ENCODE assay signal across 8 cellular contexts in genomic region chrX:110318664-110318968, GRCh38. TPM values are rescaled to one million over a fixed set of nuclear protein-coding genes. Genes with fewer than 3 reads are reported as not detected.
A peak's percentile ranks its signal among the peaks of the same experiment; 100 is the strongest.
DNase-seq lines count a peak whose midpoint lies in the region; ATAC-seq and TF ChIP-seq lines count a peak whose summit lies in the region.

No MANE protein-coding gene starts in this region.

- H3K4me1 Mint-ChIP-seq in CD4-positive, CD25-positive, alpha-beta regulatory T cell, result peaks cover 2 to 25% (median 24%) of the 10 kb centered on the region in 4 donors

- peaks cover 11% of the 10 kb centered on the region for H3K4me1 ChIP-seq in CD4-positive, CD25-positive, alpha-beta regulatory T cell (ENCODE audit: control insufficient read depth, insufficient read depth, low read length, poor library complexity, severe bottlenecking)
- H3K4me1 ChIP-seq in endocrine pancreas (ENCODE audit: control insufficient read depth, insufficient read depth, low read length), result peaks cover 9% of the 10 kb centered on the region
- H3K4me1 ChIP-seq in ovary (ENCODE audit: insufficient read depth), result no peaks in the 10 kb centered on the region

- H3K27ac Mint-ChIP-seq in CD4-positive, CD25-positive, alpha-beta regulatory T cell, result peak overlapping the region; percentile 92 to 96 (median 92)

- peak overlapping the region; percentile 19 for H3K9ac ChIP-seq in endocrine pancreas (ENCODE audit: control insufficient read depth, insufficient read depth, low read length)

- H3K36me3 Mint-ChIP-seq in CD4-positive, CD25-positive, alpha-beta regulatory T cell, result no peaks in the 10 kb centered on the region

- peaks cover 5% of the 10 kb centered on the region for H3K27me3 Mint-ChIP-seq in CD4-positive, CD25-positive, alpha-beta regulatory T cell

- H3K4me3 ChIP-seq in CD4-positive, CD25-positive, alpha-beta regulatory T cell (ENCODE audit: low read depth, low read length), result peak overlapping the region; percentile 80
- H3K4me3 ChIP-seq in endocrine pancreas (ENCODE audit: control insufficient read depth, insufficient read depth, low read length) (peak overlapping the region; percentile 83), ovary (peak overlapping the region; percentile 48)

- no peak for ATAC-seq in CD4-positive, CD25-positive, alpha-beta regulatory T cell (ENCODE audit: low read depth in 2 of 2)
- ATAC-seq in GM21576 (IDR thresholded peaks at IDR 0.05; ENCODE audit: unreplicated experiment) (peak; percentile 20), sciatic nerve (no peak)

- peak overlapping the region; percentile 81 for H3K27ac ChIP-seq in CD4-positive, CD25-positive, alpha-beta regulatory T cell (ENCODE audit: insufficient read depth, low read length, poor library complexity, severe bottlenecking)
- H3K27ac ChIP-seq in ovary, result peak overlapping the region; percentile 63 to 89

- no peak for TF ChIP-seq CTCF in ovary (IDR thresholded peaks at IDR 0.05)

- H3K4me3 Mint-ChIP-seq in CD4-positive, CD25-positive, alpha-beta regulatory T cell, result peak overlapping the region; percentile 94 to 97 (median 95)

- no peak for TF ChIP-seq EP300 in ovary (IDR thresholded peaks at IDR 0.05)

- no peaks in the 10 kb centered on the region for H3K27me3 ChIP-seq in CD4-positive, CD25-positive, alpha-beta regulatory T cell (ENCODE audit: control insufficient read depth, insufficient read depth, low read length)
- H3K27me3 ChIP-seq in endocrine pancreas (ENCODE audit: control insufficient read depth, insufficient read depth, low read length) (no peaks in the 10 kb centered on the region), ovary (no peaks in the 10 kb centered on the region)

- DNase-seq in CD4-positive, CD25-positive, alpha-beta regulatory T cell, result no peak
- DNase-seq in NCI-H774 (lab: John Stamatoyannopoulos, UW) (peak; percentile 65), ovary (no peak), ecto neural progenitor cell (ENCODE audit: low spot score) (no peak), sciatic nerve (ENCODE audit: low spot score) (no peak)
- no peak for DNase-seq in activated effector memory CD4-positive, alpha-beta T cell treated with anti-CD3 and anti-CD28 coated beads, Interleukin-2, amount 50 U/mL, for 16 hours

- H3K9me3 ChIP-seq in CD4-positive, CD25-positive, alpha-beta regulatory T cell (ENCODE audit: control insufficient read depth in 2 of 2, low read length in 2 of 2), result no peaks in the 10 kb centered on the region
- H3K9me3 ChIP-seq in endocrine pancreas (ENCODE audit: control insufficient read depth, low read length), result no peaks in the 10 kb centered on the region
- H3K9me3 ChIP-seq in ovary, result no peaks in the 10 kb centered on the region

- TF ChIP-seq POLR2A in ovary (IDR thresholded peaks at IDR 0.05), result no peak

- no peaks in the 10 kb centered on the region for H3K9me3 Mint-ChIP-seq in CD4-positive, CD25-positive, alpha-beta regulatory T cell

- no peaks in the 10 kb centered on the region for H3K36me3 ChIP-seq in CD4-positive, CD25-positive, alpha-beta regulatory T cell (ENCODE audit: control insufficient read depth, insufficient read depth, low read length)
- H3K36me3 ChIP-seq in endocrine pancreas (ENCODE audit: control insufficient read depth, insufficient read depth, low read length) (no peaks in the 10 kb centered on the region), ovary (no peaks in the 10 kb centered on the region)

- WGBS in ovary, 3 donors, result 18 to 25% (median 20%) methylated on average over 4 of the region's 4 CpGs

- intact Hi-C loops in ovary (cut with DNase I), result loop anchor here in 2 of 4 donors (5.0 to 10.0 kb wide), 2 partner anchors 144 to 146 kb away; no protein-coding TSS in a partner anchor
- intact Hi-C loops in sciatic nerve (cut with DNase I), result no loop called here

RNA-seq across cellular contexts. Expression of gene AMMECR1, which starts 0.7 kb away (rescaled TPM):
- 23.1 TPM for total RNA-seq in CD4-positive, CD25-positive, alpha-beta regulatory T cell
- polyA plus RNA-seq in CD4-positive, CD25-positive, alpha-beta regulatory T cell, result 10 to 100 TPM; 11.0 to 16.1 (median 15.3) TPM
- total RNA-seq in ovary, result 10 to 100 TPM in 4 of 7 donors, 1 to 10 TPM in 3; 6.0 to 19.2 (median 13.2) TPM
- 10 to 100 TPM in 1 of 2 donors, 1 to 10 TPM in 1; 3.9 to 12.3 TPM for polyA plus RNA-seq in ovary
- total RNA-seq in sciatic nerve, result 2.9 TPM

RNA-seq across cellular contexts. Expression of gene RTL9, which starts 40.0 kb away (rescaled TPM):
- not detected for total RNA-seq in CD4-positive, CD25-positive, alpha-beta regulatory T cell
- not detected for polyA plus RNA-seq in CD4-positive, CD25-positive, alpha-beta regulatory T cell
- total RNA-seq in ovary, result 1 to 10 TPM in 4 of 7 donors, under 1 TPM in 3; 0.38 to 3.6 (median 1.5) TPM
- polyA plus RNA-seq in ovary, result 1 to 10 TPM in 1 of 2 donors, under 1 TPM in 1; 0.69 to 5.9 TPM
- 0.09 TPM for total RNA-seq in sciatic nerve
